In the genomic region with DNA sequence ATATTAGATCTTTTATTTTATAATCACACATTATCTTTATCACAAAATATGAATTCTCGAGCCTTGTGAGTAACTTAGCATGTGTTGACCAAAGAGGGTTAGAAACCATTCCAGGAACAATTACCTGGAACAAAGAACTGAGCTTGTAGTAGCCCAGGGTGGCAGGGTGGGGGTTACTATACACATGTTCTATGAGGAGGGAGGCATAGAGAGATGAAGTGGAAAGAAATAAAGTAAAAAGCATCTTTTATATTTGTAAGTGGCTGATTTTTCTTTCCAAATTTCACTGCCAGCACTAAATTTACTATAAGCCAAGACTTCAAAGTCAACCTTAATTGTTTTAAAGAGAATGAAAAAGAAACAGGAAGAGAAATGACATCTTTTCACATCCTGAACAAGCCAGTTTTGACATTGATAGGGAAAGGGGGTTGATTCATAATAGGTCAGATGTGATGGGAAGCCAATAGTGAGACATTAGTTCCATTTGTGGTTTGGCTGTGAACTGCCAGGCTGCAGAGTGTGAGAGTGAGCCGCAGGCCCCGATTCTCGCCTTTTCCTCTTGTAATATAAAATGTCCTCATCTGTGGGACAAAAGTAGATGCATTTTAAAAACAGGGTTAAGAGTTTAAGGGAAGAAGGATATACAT, we compare ENCODE assay signal across 8 cellular contexts. TPM values are rescaled to one million over a fixed set of nuclear protein-coding genes. Genes with fewer than 3 reads are reported as not detected.
DNase-seq lines count a peak whose midpoint lies in the region; ATAC-seq and TF ChIP-seq lines count a peak whose summit lies in the region.

No MANE protein-coding gene starts in this region.

- ATAC-seq in GM19023 (IDR thresholded peaks at IDR 0.05; ENCODE audit: unreplicated experiment): peak; percentile 75
- peak; percentile 85 for ATAC-seq in HG03097 (IDR thresholded peaks at IDR 0.05; ENCODE audit: low FRiP score, unreplicated experiment)

- H3K27ac ChIP-seq in tibial artery: no peak overlapping the region

- H3K36me3 ChIP-seq in tibial artery: no peaks in the 10 kb centered on the region

- no peak overlapping the region for H3K4me3 ChIP-seq in tibial artery

- H3K27me3 ChIP-seq in tibial artery: no peaks in the 10 kb centered on the region

- no peaks in the 10 kb centered on the region for H3K9me3 ChIP-seq in tibial artery

- intact Hi-C loops in tibial artery (cut with DNase I; ENCODE audit: low total_unique reads): no loop called here

- DNase-seq in activated CD4-positive, alpha-beta T cell treated with anti-CD3 and anti-CD28 coated beads, Interleukin-2, amount 50 U/mL, for 4 hours: peak; percentile 39 to 53
- peak; percentile 40 for DNase-seq in stimulated activated CD4-positive, alpha-beta T cell treated with anti-CD3 and anti-CD28 coated beads, Interleukin-12 subunit alpha, Interleukin-12 subunit beta, amount 100 ng/mL, for 4 hours
- DNase-seq in tibial artery (no peak), cortex of kidney (lab: John Stamatoyannopoulos, UW) (no peak), HT-29 (ENCODE audit: low spot score) (no peak), SW480 (ENCODE audit: low spot score) (no peak)

- TF ChIP-seq CTCF in tibial artery (IDR thresholded peaks at IDR 0.05): no peak

- no peaks in the 10 kb centered on the region for H3K4me1 ChIP-seq in tibial artery

RNA-seq across cellular contexts. Expression of a gene that starts 52.7 kb away (rescaled TPM):
- 14.5 and 14.7 TPM in 2 replicates for total RNA-seq in HT-29 (2014; rRNA removed; shearing (Covaris generic))

Comparison
In these comparisons a context has a peak if more than half of its experiments do, and no peak if none do; other contexts are left out.
1. DNase-seq: peak in activated CD4-positive, alpha-beta T cell treated with anti-CD3 and anti-CD28 coated beads, Interleukin-2, amount 50 U/mL, for 4 hours (2 of 2) and stimulated activated CD4-positive, alpha-beta T cell treated with anti-CD3 and anti-CD28 coated beads, Interleukin-12 subunit alpha, Interleukin-12 subunit beta, amount 100 ng/mL, for 4 hours (single experiment); none in tibial artery (0 of 2), cortex of kidney (single experiment), HT-29 (single experiment) and SW480 (single experiment).